Comparison of ENCODE assay signal across 22 cellular contexts in genomic region chr1:206771353-206771722, GRCh38. TPM values are rescaled to one million over a fixed set of nuclear protein-coding genes. Genes with fewer than 3 reads are reported as not detected.
DNase-seq lines count a peak whose midpoint lies in the region; ATAC-seq and TF ChIP-seq lines count a peak whose summit lies in the region.
"Had no signal": no experiment of that assay in that cellular context is flagged by ENCODE, and none has a peak within 500 bp of the region (broad histone marks: within the 10 kb centered on the region; RNA-seq: fewer than 3 reads in every experiment).

No MANE protein-coding gene starts in this region.

- WGBS in right cardiac atrium = 65% methylated on average over 4 of the region's 4 CpGs

- H3K27ac ChIP-seq in lower lobe of right lung (no peak overlapping the region), upper lobe of right lung (peak overlapping the region; percentile 42), right cardiac atrium (ENCODE audit: low read length) (no peak overlapping the region)
- H3K27ac ChIP-seq: HL-60, neural progenitor cell had no signal

- H3K4me3 ChIP-seq in NB4 (ENCODE audit: low read depth, low read length) = peak overlapping the region; percentile 12
- H3K4me3 ChIP-seq in lower lobe of right lung = peak overlapping the region; percentile 1
- no peak overlapping the region for H3K4me3 ChIP-seq in upper lobe of right lung
- no peak overlapping the region for H3K4me3 ChIP-seq in right cardiac atrium (ENCODE audit: low read length)
- H3K4me3 ChIP-seq: neural progenitor cell, Peyer's patch had no signal

- H3K27me3 ChIP-seq in lower lobe of right lung (ENCODE audit: low read depth) (no peaks in the 10 kb centered on the region), upper lobe of right lung (no peaks in the 10 kb centered on the region), right cardiac atrium (ENCODE audit: control insufficient read depth, insufficient read depth) (no peaks in the 10 kb centered on the region)
- H3K27me3 ChIP-seq: heart left ventricle, neural progenitor cell, Peyer's patch had no signal

- ATAC-seq in natural killer cell treated with Interleukin-12 subunit alpha and Interleukin-12 subunit beta and Interleukin-15 and Interleukin-18, amount 100 ng/mL, for 72 hours = no peak
- ATAC-seq in natural killer cell (no peak), lower lobe of right lung (no peak), upper lobe of right lung (no peak), right cardiac atrium (no peak)
- ATAC-seq: SK-N-SH treated with all-trans-retinoic acid at 6 μM for 48 hours had no signal

- H3K36me3 ChIP-seq in lower lobe of right lung = no peaks in the 10 kb centered on the region
- no peaks in the 10 kb centered on the region for H3K36me3 ChIP-seq in upper lobe of right lung
- H3K36me3 ChIP-seq: neural progenitor cell, Peyer's patch had no signal

- no peak for DNase-seq in natural killer cell treated with Interleukin-12 subunit alpha and Interleukin-12 subunit beta and Interleukin-15 and Interleukin-18, amount 100 ng/mL, for 72 hours (ENCODE audit: low spot score)
- DNase-seq in natural killer cell (no peak), NB4 (ENCODE audit: low read depth) (no peak), lower lobe of right lung (no peak), upper lobe of right lung (no peak), cerebellar nuclear complex (lab: John Stamatoyannopoulos, UW) (no peak), kidney tubule cell (ENCODE audit: low spot score) (no peak), right cardiac atrium (no peak)
- DNase-seq: activated CD4-positive, alpha-beta T cell treated with anti-CD3 and anti-CD28 coated beads, Interleukin-2, amount 50 U/mL, for 1 hour; amniotic stem cell; central memory CD4-positive, alpha-beta T cell; effector memory CD4-positive, alpha-beta T cell; NCI-H1417 treated with DMSO at 0.1 percent for 48 hours; Peyer's patch; stimulated activated CD4-positive, alpha-beta T cell treated with anti-CD3 and anti-CD28 coated beads, Interleukin-15, amount 100 ng/mL, for 24 hours had no signal

- peak overlapping the region; percentile 29 for H3K4me3 Mint-ChIP-seq in natural killer cell treated with Interleukin-12 subunit alpha and Interleukin-12 subunit beta and Interleukin-15 and Interleukin-18, amount 100 ng/mL, for 72 hours
- H3K4me3 Mint-ChIP-seq in natural killer cell = no peak overlapping the region
- H3K4me3 Mint-ChIP-seq: neural progenitor cell had no signal

- TF ChIP-seq CTCF in natural killer cell (IDR thresholded peaks at IDR 0.05) (no peak), NB4 (IDR thresholded peaks at IDR 0.05; ENCODE audit: low read depth, low read length) (no peak), lower lobe of right lung (IDR thresholded peaks at IDR 0.05) (no peak), upper lobe of right lung (IDR thresholded peaks at IDR 0.05) (no peak)

- peaks cover 68 to 69% of the 10 kb centered on the region in 2 donors for H3K4me1 Mint-ChIP-seq in natural killer cell treated with Interleukin-12 subunit alpha and Interleukin-12 subunit beta and Interleukin-15 and Interleukin-18, amount 100 ng/mL, for 72 hours (ENCODE audit: low read depth in 2 of 2)
- H3K4me1 Mint-ChIP-seq in natural killer cell = peaks cover 48 to 54% of the 10 kb centered on the region in 2 donors

- H3K36me3 Mint-ChIP-seq in natural killer cell treated with Interleukin-12 subunit alpha and Interleukin-12 subunit beta and Interleukin-15 and Interleukin-18, amount 100 ng/mL, for 72 hours = no peaks in the 10 kb centered on the region
- no peaks in the 10 kb centered on the region for H3K36me3 Mint-ChIP-seq in natural killer cell
- H3K36me3 Mint-ChIP-seq: neural progenitor cell had no signal

- H3K9me3 ChIP-seq in lower lobe of right lung = no peaks in the 10 kb centered on the region
- no peaks in the 10 kb centered on the region for H3K9me3 ChIP-seq in upper lobe of right lung
- H3K9me3 ChIP-seq in right cardiac atrium (ENCODE audit: control insufficient read depth, low read length) = no peaks in the 10 kb centered on the region
- H3K9me3 ChIP-seq: heart left ventricle, Peyer's patch had no signal

- no peaks in the 10 kb centered on the region for H3K9me3 Mint-ChIP-seq in natural killer cell treated with Interleukin-12 subunit alpha and Interleukin-12 subunit beta and Interleukin-15 and Interleukin-18, amount 100 ng/mL, for 72 hours
- H3K9me3 Mint-ChIP-seq in natural killer cell = no peaks in the 10 kb centered on the region

- H3K27ac Mint-ChIP-seq in natural killer cell treated with Interleukin-12 subunit alpha and Interleukin-12 subunit beta and Interleukin-15 and Interleukin-18, amount 100 ng/mL, for 72 hours = peak overlapping the region in 1 of 2 donors; percentile 44
- H3K27ac Mint-ChIP-seq in natural killer cell = no peak overlapping the region
- H3K27ac Mint-ChIP-seq: neural progenitor cell had no signal

- intact Hi-C loops in natural killer cell (cut with micrococcal nuclease) = no loop called here
- intact Hi-C loops in lower lobe of right lung (cut with DNase I) = no loop called here
- intact Hi-C loops in upper lobe of right lung (cut with DNase I) = no loop called here
- intact Hi-C loops in right cardiac atrium (cut with DNase I) = no loop called here

- peaks cover 46% of the 10 kb centered on the region for H3K4me1 ChIP-seq in lower lobe of right lung
- peaks cover 5% of the 10 kb centered on the region for H3K4me1 ChIP-seq in upper lobe of right lung
- no peaks in the 10 kb centered on the region for H3K4me1 ChIP-seq in right cardiac atrium (ENCODE audit: control insufficient read depth, insufficient read depth, low read length)

- H3K27me3 Mint-ChIP-seq in natural killer cell treated with Interleukin-12 subunit alpha and Interleukin-12 subunit beta and Interleukin-15 and Interleukin-18, amount 100 ng/mL, for 72 hours = peaks cover 9 to 28% of the 10 kb centered on the region in 2 donors
- H3K27me3 Mint-ChIP-seq in natural killer cell (ENCODE audit: low read depth in 2 of 2) = peaks cover 9 to 16% of the 10 kb centered on the region in 2 donors

- TF ChIP-seq POLR2A in NB4 (IDR thresholded peaks at IDR 0.05; ENCODE audit: extremely low read depth, insufficient read length) = no peak

RNA-seq across cellular contexts. Expression of gene IL19, which starts 0.8 kb away (rescaled TPM):
- not detected for total RNA-seq in natural killer cell treated with Interleukin-12 subunit alpha and Interleukin-12 subunit beta and Interleukin-15 and Interleukin-18, amount 100 ng/mL, for 72 hours
- total RNA-seq in natural killer cell (not detected), lower lobe of right lung (not detected), upper lobe of right lung (not detected), right cardiac atrium (not detected)
- not detected for polyA plus RNA-seq in right cardiac atrium
- total RNA-seq: H1, heart left ventricle, lung microvascular endothelial cell, Peyer's patch, pulmonary artery endothelial cell had no signal
- polyA plus RNA-seq: H1, heart left ventricle had no signal

RNA-seq across cellular contexts. Expression of gene IL10, which starts 1.0 kb away (rescaled TPM):
- total RNA-seq in natural killer cell treated with Interleukin-12 subunit alpha and Interleukin-12 subunit beta and Interleukin-15 and Interleukin-18, amount 100 ng/mL, for 72 hours = under 1 TPM in 1 of 2 donors, not detected in 1; 0.95 TPM
- total RNA-seq in natural killer cell (1 to 10 TPM in 1 of 3 donors, not detected in 2; 1.0 TPM), lower lobe of right lung (1.4 TPM), upper lobe of right lung (0.67 TPM), right cardiac atrium (1 to 10 TPM in 3 of 4 donors, under 1 TPM in 1; 0.59 to 5.9 (median 1.3) TPM)
- polyA plus RNA-seq in right cardiac atrium = 0.75 TPM
- total RNA-seq: H1, lung microvascular endothelial cell, pulmonary artery endothelial cell had no signal
- polyA plus RNA-seq: H1 had no signal

Comparison
In these comparisons a context has a peak if more than half of its experiments do, and no peak if none do; other contexts are left out.
1. H3K4me3 ChIP-seq: peak in NB4 (single experiment) and lower lobe of right lung (single experiment); none in upper lobe of right lung (single experiment) and right cardiac atrium (single experiment).